ENCODE assay signal across 8 cellular contexts in genomic region chr20:53157443-53158408, GRCh38.
DNase-seq lines count a peak whose midpoint lies in the region; ATAC-seq and TF ChIP-seq lines count a peak whose summit lies in the region.

No MANE protein-coding gene starts in this region.

- CTCF ChIA-PET in BJ (lab: Yijun Ruan, JAX), result interaction anchor here (0.8 to 2.5 kb wide), 8 partner anchors 7 to 792 kb away, joined by 3 to 12 read pairs (median 4); no protein-coding TSS in a partner anchor

- TF ChIP-seq CTCF in BJ (IDR thresholded peaks at IDR 0.05; ENCODE audit: insufficient read depth, low read depth, low read length), result peak; percentile 70

- POLR2A ChIA-PET in BJ (lab: Charles Lee), result no interaction called here

- H3K36me3 ChIP-seq in BJ (ENCODE audit: control insufficient read depth, insufficient read depth, low read length), result no peaks in the 10 kb centered on the region

- ATAC-seq in GM18505 (IDR thresholded peaks at IDR 0.05; ENCODE audit: unreplicated experiment) (peak; percentile 65), HG02885 (IDR thresholded peaks at IDR 0.05; ENCODE audit: poor library complexity, unreplicated experiment) (peak; percentile 80), left cardiac atrium (no peak)

- intact Hi-C loops in left cardiac atrium (cut with DNase I), result loop anchor here in 1 of 2 donors (10.0 kb wide), 1 partner anchor 387 kb away; no protein-coding TSS in a partner anchor

- no peaks in the 10 kb centered on the region for H3K27me3 ChIP-seq in BJ (ENCODE audit: control insufficient read depth, insufficient read depth, low read length)

- no peak for TF ChIP-seq POLR2A in GM18505 (IDR thresholded peaks at IDR 0.05; ENCODE audit: borderline replicate concordance, extremely low read depth, insufficient read depth, insufficient read length)

- DNase-seq in BJ (ENCODE audit: low read depth) (no peak), NCI-H510A treated with DMSO at 0.1 percent for 48 hours (lab: John Stamatoyannopoulos, UW) (peak; percentile 23), left cardiac atrium (peak; percentile 38), hippocampal formation (lab: John Stamatoyannopoulos, UW) (no peak)
- peak; percentile 2 for DNase-seq in activated effector memory CD4-positive, alpha-beta T cell treated with Interleukin-2 at 50 U/mL for 16 hours
- peak; percentile 33 to 41 for DNase-seq in stimulated activated CD4-positive, alpha-beta T cell treated with anti-CD3 and anti-CD28 coated beads, Interleukin-2, amount 100 ng/mL, for 48 hours

- H3K4me3 ChIP-seq in BJ (ENCODE audit: low read depth, low read length), result no peak overlapping the region

Comparison
In these comparisons a context has a peak if more than half of its experiments do, and no peak if none do; other contexts are left out.
1. DNase-seq: peak in NCI-H510A treated with DMSO at 0.1 percent for 48 hours (single experiment), activated effector memory CD4-positive, alpha-beta T cell treated with Interleukin-2 at 50 U/mL for 16 hours (single experiment), left cardiac atrium (single experiment) and stimulated activated CD4-positive, alpha-beta T cell treated with anti-CD3 and anti-CD28 coated beads, Interleukin-2, amount 100 ng/mL, for 48 hours (2 of 2); none in BJ (single experiment) and hippocampal formation (0 of 2).
2. ATAC-seq: peak in GM18505 (single experiment) and HG02885 (single experiment); none in left cardiac atrium (0 of 2).